Comparison of ENCODE assay signal across 24 cellular contexts in genomic region chr20:2887715-2888114, GRCh38. TPM values are rescaled to one million over a fixed set of nuclear protein-coding genes. Genes with fewer than 3 reads are reported as not detected.
A peak's percentile ranks its signal among the peaks of the same experiment; 100 is the strongest.
DNase-seq lines count a peak whose midpoint lies in the region; ATAC-seq, FAIRE-seq and TF ChIP-seq lines count a peak whose summit lies in the region.
"Had no signal": no experiment of that assay in that cellular context is flagged by ENCODE, and none has a peak within 500 bp of the region (broad histone marks: within the 10 kb centered on the region; RNA-seq: fewer than 3 reads in every experiment).

No MANE protein-coding gene starts in this region.

- H3K27ac Mint-ChIP-seq in naive B cell, result peak overlapping the region in 4 of 6 donors; percentile 14 to 65 (median 40)
- H3K27ac Mint-ChIP-seq in progenitor cell of endocrine pancreas, result peak overlapping the region; percentile 49
- H3K27ac Mint-ChIP-seq: GM23338, H9 had no signal

- H3K27me3 Mint-ChIP-seq in naive B cell (no peaks in the 10 kb centered on the region), progenitor cell of endocrine pancreas (no peaks in the 10 kb centered on the region)
- H3K27me3 Mint-ChIP-seq: CD4-positive, CD25-positive, alpha-beta regulatory T cell had no signal

- no peak for ATAC-seq in naive B cell (ENCODE audit: low read depth in 2 of 2)
- ATAC-seq: A549; CD8-positive, alpha-beta T cell; GM12878; GM23338; HCT116 had no signal

- H3K36me3 Mint-ChIP-seq in naive B cell (peaks cover 0 to 16% of the 10 kb centered on the region in 2 donors), progenitor cell of endocrine pancreas (ENCODE audit: insufficient read depth) (peaks cover 1% of the 10 kb centered on the region)

- H3K4me3 Mint-ChIP-seq in naive B cell (peak overlapping the region in 1 of 8 donors; percentile 78), progenitor cell of endocrine pancreas (ENCODE audit: low read depth) (no peak overlapping the region)
- H3K4me3 Mint-ChIP-seq: CD8-positive, alpha-beta T cell; GM23338; H9 had no signal

- no peaks in the 10 kb centered on the region for H3K36me3 ChIP-seq in bronchial epithelial cell (ENCODE audit: control insufficient read depth, insufficient read depth, low read length)

- H3K9me3 Mint-ChIP-seq in naive B cell (no peaks in the 10 kb centered on the region), progenitor cell of endocrine pancreas (ENCODE audit: low read depth) (no peaks in the 10 kb centered on the region)
- H3K9me3 Mint-ChIP-seq: CD8-positive, alpha-beta T cell; GM23338; H9 had no signal

- no peak for TF ChIP-seq CTCF in bronchial epithelial cell (IDR thresholded peaks at IDR 0.05; ENCODE audit: insufficient read depth, low read length, severe bottlenecking)
- no peak for TF ChIP-seq CTCF in progenitor cell of endocrine pancreas (IDR thresholded peaks at IDR 0.05; ENCODE audit: unreplicated experiment)

- H3K4me1 Mint-ChIP-seq in naive B cell, result peaks cover 49 to 69% (median 67%) of the 10 kb centered on the region in 3 donors
- peaks cover 3% of the 10 kb centered on the region for H3K4me1 Mint-ChIP-seq in progenitor cell of endocrine pancreas (ENCODE audit: low read depth)
- H3K4me1 Mint-ChIP-seq: GM23338, H9 had no signal

- FAIRE-seq in bronchial epithelial cell (lab: Jason Lieb, UNC), result peak; percentile 32
- FAIRE-seq: A549, GM12878, GM19239 had no signal

- H3K27me3 ChIP-seq in bronchial epithelial cell (ENCODE audit: control insufficient read depth, insufficient read depth, low read length), result no peaks in the 10 kb centered on the region

- H3K4me3 ChIP-seq in bronchial epithelial cell (ENCODE audit: low read depth, low read length), result no peak overlapping the region
- H3K4me3 ChIP-seq: A549, GM12878, GM23338 had no signal

- peak; percentile 64 for DNase-seq in CD1c-positive myeloid dendritic cell (ENCODE audit: extremely low spot score)
- no peak for DNase-seq in bronchial epithelial cell (ENCODE audit: low read depth)
- DNase-seq in naive B cell, result no peak
- no peak for DNase-seq in progenitor cell of endocrine pancreas (ENCODE audit: low spot score, unreplicated experiment)
- no peak for DNase-seq in Ammon's horn (ENCODE audit: low spot score)
- DNase-seq in DMS 273 treated with DMSO at 0.1 percent for 48 hours (lab: John Stamatoyannopoulos, UW), result no peak
- DNase-seq in LoVo (ENCODE audit: low spot score), result no peak
- DNase-seq in retina, result no peak
- DNase-seq: 8988T; ACHN; AML-193; C1 segment of cervical spinal cord; Caco-2; CD4-positive, CD25-positive, alpha-beta regulatory T cell; CD8-positive, alpha-beta T cell; DMS79; EL; GDM1; H9 had no signal

RNA-seq across cellular contexts. Expression of gene PTPRA, which starts 14.4 kb away (rescaled TPM):
- total RNA-seq in bronchial epithelial cell (20.8 and 25.2 TPM in 2 replicates), progenitor cell of endocrine pancreas (71.7 and 73.2 TPM in 2 replicates)
- polyA plus RNA-seq in naive B cell (ENCODE audit: low read depth in 6 of 6), result 10 to 100 TPM; 22.9 to 50.9 (median 31.6) TPM

RNA-seq across cellular contexts. Expression of gene VPS16, which starts 47.2 kb away (rescaled TPM):
- 33.2 and 33.4 TPM in 2 replicates for total RNA-seq in bronchial epithelial cell
- 10 to 100 TPM; 23.2 to 36.6 (median 29.1) TPM for polyA plus RNA-seq in naive B cell (ENCODE audit: low read depth in 6 of 6)
- total RNA-seq in progenitor cell of endocrine pancreas, result 47.8 and 48.5 TPM in 2 replicates

RNA-seq across cellular contexts. Expression of gene PCED1A, which starts 47.3 kb away (rescaled TPM):
- total RNA-seq in bronchial epithelial cell (12.9 and 17.9 TPM in 2 replicates), progenitor cell of endocrine pancreas (81.1 and 89.2 TPM in 2 replicates)
- 10 to 100 TPM; 16.6 to 38.4 (median 22.5) TPM for polyA plus RNA-seq in naive B cell (ENCODE audit: low read depth in 6 of 6)
